18 cellular contexts compared by ENCODE assay signal in genomic region chr1:226943927-226944326, GRCh38. TPM values are rescaled to one million over a fixed set of nuclear protein-coding genes. Genes with fewer than 3 reads are reported as not detected.
DNase-seq lines count a peak whose midpoint lies in the region; ATAC-seq, FAIRE-seq and TF ChIP-seq lines count a peak whose summit lies in the region.
"Had no signal": no experiment of that assay in that cellular context is flagged by ENCODE, and none has a peak within 500 bp of the region (broad histone marks: within the 10 kb centered on the region; RNA-seq: fewer than 3 reads in every experiment).

No MANE protein-coding gene starts in this region.

- peaks cover 47% of the 10 kb centered on the region for H3K4me1 Mint-ChIP-seq in Calu3 (ENCODE audit: low read depth, unreplicated experiment)
- H3K4me1 Mint-ChIP-seq in activated T-helper 1 cell treated with anti-CD3 and anti-CD28 coated beads, Interleukin-12 subunit alpha, Interleukin-12 subunit beta, Interleukin-2, Interleukin-4 antibody, amounts not matched to agents 30 ng/mL and 10 ng/mL and 1 ng/mL, durations not matched to agents 14 hours and 24 hours and 36 hours (ENCODE audit: low read depth), result peaks cover 23% of the 10 kb centered on the region

- no peaks in the 10 kb centered on the region for H3K27me3 Mint-ChIP-seq in Calu3 (ENCODE audit: unreplicated experiment)
- H3K27me3 Mint-ChIP-seq in activated T-helper 1 cell treated with anti-CD3 and anti-CD28 coated beads, Interleukin-12 subunit alpha, Interleukin-12 subunit beta, Interleukin-2, Interleukin-4 antibody, amounts not matched to agents 30 ng/mL and 10 ng/mL and 1 ng/mL, durations not matched to agents 14 hours and 24 hours and 36 hours (ENCODE audit: insufficient read depth), result no peaks in the 10 kb centered on the region

- H3K36me3 ChIP-seq in kidney (ENCODE audit: control insufficient read depth in 1 of 2, insufficient read depth in 2 of 2, low read length in 2 of 2) (no peaks in the 10 kb centered on the region), skeletal muscle tissue (ENCODE audit: control insufficient read depth in 3 of 3, insufficient read depth in 3 of 3, low read length in 3 of 3) (peaks cover 2 to 5% (median 4%) of the 10 kb centered on the region in 3 donors)
- H3K36me3 ChIP-seq: suprapubic skin had no signal

- H3K4me1 ChIP-seq in kidney (ENCODE audit: control insufficient read depth in 1 of 2, insufficient read depth in 1 of 2, low read depth in 1 of 2, low read length in 2 of 2) (peaks cover 34 to 52% of the 10 kb centered on the region in 2 donors), skeletal muscle tissue (ENCODE audit: control insufficient read depth in 3 of 3, insufficient read depth in 3 of 3, low read length in 3 of 3) (peaks cover 64 to 82% (median 71%) of the 10 kb centered on the region in 3 donors)

- peak overlapping the region; percentile 26 to 27 for H3K27ac ChIP-seq in kidney (ENCODE audit: low read depth in 2 of 2, low read length in 2 of 2)
- peak overlapping the region; percentile 96 for H3K27ac ChIP-seq in skeletal muscle tissue (ENCODE audit: low read depth, low read length)
- H3K27ac ChIP-seq: suprapubic skin had no signal

- no peak for FAIRE-seq in kidney (lab: Jason Lieb, UNC)

- H3K4me3 ChIP-seq in kidney (ENCODE audit: low read length in 2 of 2) (no peak overlapping the region), skeletal muscle tissue (ENCODE audit: low read length in 3 of 3) (peak overlapping the region; percentile 97 to 99 (median 98))
- H3K4me3 ChIP-seq: suprapubic skin had no signal

- CTCF ChIA-PET in Calu3 (lab: Charles Lee), result no interaction called here

- H3K9me3 Mint-ChIP-seq in Calu3 (ENCODE audit: low read depth, unreplicated experiment), result no peaks in the 10 kb centered on the region
- H3K9me3 Mint-ChIP-seq in activated T-helper 1 cell treated with anti-CD3 and anti-CD28 coated beads, Interleukin-12 subunit alpha, Interleukin-12 subunit beta, Interleukin-2, Interleukin-4 antibody, amounts not matched to agents 30 ng/mL and 10 ng/mL and 1 ng/mL, durations not matched to agents 14 hours and 24 hours and 36 hours, result peaks cover 6% of the 10 kb centered on the region

- intact Hi-C loops in Calu3 (cut with micrococcal nuclease; ENCODE audit: unreplicated experiment), result no loop called here
- intact Hi-C loops in activated T-helper 1 cell treated with anti-CD3 and anti-CD28 coated beads, Interleukin-12 subunit alpha, Interleukin-12 subunit beta, Interleukin-2, Interleukin-4 antibody, amounts not matched to agents 30 ng/mL and 10 ng/mL and 1 ng/mL, durations not matched to agents 14 hours and 24 hours and 36 hours (cut with micrococcal nuclease), result loop anchor here (5.0 to 10.0 kb wide), 3 partner anchors 811 to 882 kb away; partner anchors contain the start of gene H3-3A
- intact Hi-C loops in kidney (cut with DNase I), result no loop called here

- H3K36me3 Mint-ChIP-seq in Calu3 (ENCODE audit: insufficient read depth, unreplicated experiment), result peaks cover 39% of the 10 kb centered on the region
- H3K36me3 Mint-ChIP-seq in activated T-helper 1 cell treated with anti-CD3 and anti-CD28 coated beads, Interleukin-12 subunit alpha, Interleukin-12 subunit beta, Interleukin-2, Interleukin-4 antibody, amounts not matched to agents 30 ng/mL and 10 ng/mL and 1 ng/mL, durations not matched to agents 14 hours and 24 hours and 36 hours (ENCODE audit: low read depth), result no peaks in the 10 kb centered on the region

- no peak overlapping the region for H3K9ac ChIP-seq in kidney (ENCODE audit: low read length in 2 of 2)
- peak overlapping the region; percentile 92 to 100 (median 99) for H3K9ac ChIP-seq in skeletal muscle tissue (ENCODE audit: low read depth in 1 of 3, low read length in 3 of 3)

- H3K4me3 Mint-ChIP-seq in Calu3 (ENCODE audit: low read depth, unreplicated experiment), result peak overlapping the region; percentile 10
- H3K4me3 Mint-ChIP-seq in activated T-helper 1 cell treated with anti-CD3 and anti-CD28 coated beads, Interleukin-12 subunit alpha, Interleukin-12 subunit beta, Interleukin-2, Interleukin-4 antibody, amounts not matched to agents 30 ng/mL and 10 ng/mL and 1 ng/mL, durations not matched to agents 14 hours and 24 hours and 36 hours, result no peak overlapping the region
- H3K4me3 Mint-ChIP-seq: T-helper 1 cell treated with Interleukin-12 subunit alpha and Interleukin-12 subunit beta and Interleukin-4 antibody, amounts not matched to agents 30 μg/mL and 1 μg/mL, for 36 hours had no signal

- ATAC-seq in GM21529 (IDR thresholded peaks at IDR 0.05; ENCODE audit: unreplicated experiment), result no peak
- no peak for ATAC-seq in GM18517 (IDR thresholded peaks at IDR 0.05; ENCODE audit: unreplicated experiment)

- H3K9me3 ChIP-seq in kidney (ENCODE audit: control insufficient read depth in 1 of 2, low read length in 2 of 2) (no peaks in the 10 kb centered on the region), skeletal muscle tissue (ENCODE audit: control insufficient read depth in 3 of 3, low read length in 3 of 3) (peaks cover 0 to 4% (median 0%) of the 10 kb centered on the region in 3 donors)
- H3K9me3 ChIP-seq: suprapubic skin had no signal

- H3K27me3 ChIP-seq in skeletal muscle tissue (ENCODE audit: control insufficient read depth in 3 of 3, insufficient read depth in 3 of 3, low read length in 3 of 3), result no peaks in the 10 kb centered on the region
- H3K27me3 ChIP-seq: suprapubic skin had no signal

- DNase-seq in Calu3 (no peak), kidney (no peak), putamen (ENCODE audit: low spot score) (no peak)
- DNase-seq in activated T-helper 1 cell treated with anti-CD3 and anti-CD28 coated beads, Interleukin-12 subunit alpha, Interleukin-12 subunit beta, Interleukin-2, Interleukin-4 antibody, amounts not matched to agents 30 ng/mL and 10 ng/mL and 1 ng/mL, durations not matched to agents 14 hours and 24 hours and 36 hours (ENCODE audit: low spot score), result no peak
- DNase-seq: AML-193; Kasumi-1; kidney glomerular epithelial cell; NCI-H1105 treated with DMSO at 0.1 percent for 48 hours; NCI-H2107; NCI-H526 treated with DMSO at 0.1 percent for 48 hours; nucleus accumbens; SIG-M5; stimulated activated CD4-positive, alpha-beta T cell treated with anti-CD3 and anti-CD28 coated beads, Interleukin-4, amount 100 ng/mL, for 1 hour had no signal

- no TSS peak for BruUV-seq in Calu3 (replicated peaks; lab: Mats Ljungman, UMichigan)

- no peak for TF ChIP-seq CTCF in Calu3 (IDR thresholded peaks at IDR 0.05; ENCODE audit: unreplicated experiment)
- no peak for TF ChIP-seq CTCF in kidney (IDR thresholded peaks at IDR 0.05; ENCODE audit: borderline replicate concordance, extremely low read depth, insufficient read depth)

- H3K27ac Mint-ChIP-seq in Calu3 (ENCODE audit: unreplicated experiment), result peak overlapping the region; percentile 79
- peak overlapping the region; percentile 37 for H3K27ac Mint-ChIP-seq in activated T-helper 1 cell treated with anti-CD3 and anti-CD28 coated beads, Interleukin-12 subunit alpha, Interleukin-12 subunit beta, Interleukin-2, Interleukin-4 antibody, amounts not matched to agents 30 ng/mL and 10 ng/mL and 1 ng/mL, durations not matched to agents 14 hours and 24 hours and 36 hours
- H3K27ac Mint-ChIP-seq: T-helper 1 cell treated with Interleukin-12 subunit alpha and Interleukin-12 subunit beta and Interleukin-4 antibody, amounts not matched to agents 30 μg/mL and 1 μg/mL, for 36 hours had no signal

RNA-seq across cellular contexts. Expression of gene COQ8A, which starts 3.8 kb away (rescaled TPM):
- total RNA-seq in Calu3 (2022) (21.9 and 24.6 TPM in 2 replicates), kidney (29.4 TPM), skeletal muscle tissue (64.7 TPM)
- 33.1 and 33.8 TPM in 2 replicates for total RNA-seq in activated T-helper 1 cell treated with anti-CD3 and anti-CD28 coated beads, Interleukin-12 subunit alpha, Interleukin-12 subunit beta, Interleukin-2, Interleukin-4 antibody, amounts not matched to agents 30 ng/mL and 10 ng/mL and 1 ng/mL, durations not matched to agents 14 hours and 24 hours and 36 hours
- 44.1 TPM for polyA plus RNA-seq in kidney (ENCODE audit: insufficient read depth, low read depth, low replicate concordance)

Comparison
In these comparisons a context has a peak if more than half of its experiments do, and no peak if none do; other contexts are left out.
1. H3K4me3 ChIP-seq: peak in skeletal muscle tissue (3 of 3); none in kidney (0 of 2).
2. H3K9ac ChIP-seq: peak in skeletal muscle tissue (3 of 3); none in kidney (0 of 2).